ENCODE assay signal across 8 cellular contexts in the genomic region with DNA sequence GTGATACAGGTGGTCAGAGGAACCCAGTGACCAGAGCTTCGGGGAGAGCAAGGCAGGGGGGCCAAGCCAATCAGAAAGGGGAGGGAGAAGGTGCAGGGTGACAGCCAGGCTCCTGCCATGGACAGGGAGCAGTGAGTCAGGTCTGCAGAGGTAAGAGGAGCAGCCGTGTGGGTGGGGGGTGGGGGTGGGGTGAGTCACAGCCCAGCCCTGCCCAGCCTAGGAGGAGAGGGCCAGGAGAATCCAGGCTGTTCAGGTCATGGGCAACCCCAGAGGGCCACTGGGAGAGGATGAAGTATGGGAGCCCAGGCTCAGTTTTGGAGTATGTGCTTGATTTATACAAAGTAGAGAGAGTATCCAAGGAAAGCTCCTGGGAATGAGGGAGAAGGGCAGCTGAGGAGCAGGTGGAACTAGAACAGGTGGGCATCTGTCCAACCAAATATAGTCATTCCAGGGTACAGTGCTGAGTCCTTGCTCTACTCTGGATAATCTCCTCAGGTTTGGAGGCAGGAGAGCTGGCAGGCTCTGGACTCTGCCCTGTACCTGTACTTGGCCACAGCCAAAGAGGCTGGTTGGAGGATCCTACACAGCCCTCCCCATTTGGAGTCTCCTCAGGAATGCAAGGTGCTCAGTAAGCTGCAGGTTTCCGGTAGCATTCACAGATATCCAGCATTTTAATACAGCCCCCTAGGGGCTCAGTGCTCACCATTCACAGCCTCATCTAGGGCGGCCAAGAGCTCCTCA. TPM values are rescaled to one million over a fixed set of nuclear protein-coding genes. Genes with fewer than 3 reads are reported as not detected.
DNase-seq lines count a peak whose midpoint lies in the region; ATAC-seq lines count a peak whose summit lies in the region.

No MANE protein-coding gene starts in this region.

- intact Hi-C loops in activated naive CD4-positive, alpha-beta T cell treated with anti-CD3 and anti-CD28 coated beads for 36 hours (cut with micrococcal nuclease): loop anchor here (2.0 kb wide), 1 partner anchor 170 kb away; the partner anchor contains the start of gene CYSTM1

- H3K4me3 Mint-ChIP-seq in activated CD8-positive, alpha-beta memory T cell treated with anti-CD3 and anti-CD28 coated beads, Interleukin-2, amount 10 ng/mL, durations not matched to agents 7 days and 5 days: peak overlapping the region; percentile 80
- peak overlapping the region; percentile 75 for H3K4me3 Mint-ChIP-seq in activated naive CD4-positive, alpha-beta T cell treated with anti-CD3 and anti-CD28 coated beads for 36 hours
- peak overlapping the region; percentile 81 for H3K4me3 Mint-ChIP-seq in stimulated activated naive CD8-positive, alpha-beta T cell treated with anti-CD3 and anti-CD28 coated beads, Interleukin-15, Interleukin-2, amounts not matched to agents 100 ng/mL and 50 ng/mL, for 24 hours

- CTCF ChIA-PET in activated CD8-positive, alpha-beta memory T cell treated with anti-CD3 and anti-CD28 coated beads, Interleukin-2, amount 10 ng/mL, durations not matched to agents 7 days and 5 days (lab: Charles Lee): interaction anchor here (1.0 to 17.8 kb wide), 11 partner anchors 9 to 366 kb away, joined by 3 to 657 read pairs (median 13); partner anchors contain the start of genes PFDN1 and SLC4A9
- CTCF ChIA-PET in activated naive CD4-positive, alpha-beta T cell treated with anti-CD3 and anti-CD28 coated beads for 36 hours (lab: Charles Lee): interaction anchor here (0.6 to 17.3 kb wide), 7 partner anchors 8 to 103 kb away, joined by 3 to 634 read pairs (median 7); no protein-coding TSS in a partner anchor

- peaks cover 2% of the 10 kb centered on the region for H3K27me3 Mint-ChIP-seq in activated CD8-positive, alpha-beta memory T cell treated with anti-CD3 and anti-CD28 coated beads, Interleukin-2, amount 10 ng/mL, durations not matched to agents 7 days and 5 days
- no peaks in the 10 kb centered on the region for H3K27me3 Mint-ChIP-seq in activated naive CD4-positive, alpha-beta T cell treated with anti-CD3 and anti-CD28 coated beads for 36 hours (ENCODE audit: low read depth)
- peaks cover 5% of the 10 kb centered on the region for H3K27me3 Mint-ChIP-seq in stimulated activated naive CD8-positive, alpha-beta T cell treated with anti-CD3 and anti-CD28 coated beads, Interleukin-15, Interleukin-2, amounts not matched to agents 100 ng/mL and 50 ng/mL, for 24 hours

- H3K4me1 Mint-ChIP-seq in activated CD8-positive, alpha-beta memory T cell treated with anti-CD3 and anti-CD28 coated beads, Interleukin-2, amount 10 ng/mL, durations not matched to agents 7 days and 5 days: peaks cover 66% of the 10 kb centered on the region
- peaks cover 47% of the 10 kb centered on the region for H3K4me1 Mint-ChIP-seq in activated naive CD4-positive, alpha-beta T cell treated with anti-CD3 and anti-CD28 coated beads for 36 hours (ENCODE audit: low read depth)
- peaks cover 64% of the 10 kb centered on the region for H3K4me1 Mint-ChIP-seq in stimulated activated naive CD8-positive, alpha-beta T cell treated with anti-CD3 and anti-CD28 coated beads, Interleukin-15, Interleukin-2, amounts not matched to agents 100 ng/mL and 50 ng/mL, for 24 hours (ENCODE audit: low read depth)

- no peak for ATAC-seq in activated CD8-positive, alpha-beta memory T cell treated with anti-CD3 and anti-CD28 coated beads, Interleukin-2, amount 10 ng/mL, durations not matched to agents 7 days and 5 days
- ATAC-seq in GM19455 (IDR thresholded peaks at IDR 0.05; ENCODE audit: unreplicated experiment): no peak

- no peaks in the 10 kb centered on the region for H3K9me3 Mint-ChIP-seq in activated CD8-positive, alpha-beta memory T cell treated with anti-CD3 and anti-CD28 coated beads, Interleukin-2, amount 10 ng/mL, durations not matched to agents 7 days and 5 days (ENCODE audit: low read depth)
- no peaks in the 10 kb centered on the region for H3K9me3 Mint-ChIP-seq in activated naive CD4-positive, alpha-beta T cell treated with anti-CD3 and anti-CD28 coated beads for 36 hours
- H3K9me3 Mint-ChIP-seq in stimulated activated naive CD8-positive, alpha-beta T cell treated with anti-CD3 and anti-CD28 coated beads, Interleukin-15, Interleukin-2, amounts not matched to agents 100 ng/mL and 50 ng/mL, for 24 hours: no peaks in the 10 kb centered on the region

- peaks cover 41% of the 10 kb centered on the region for H3K36me3 Mint-ChIP-seq in activated CD8-positive, alpha-beta memory T cell treated with anti-CD3 and anti-CD28 coated beads, Interleukin-2, amount 10 ng/mL, durations not matched to agents 7 days and 5 days
- H3K36me3 Mint-ChIP-seq in activated naive CD4-positive, alpha-beta T cell treated with anti-CD3 and anti-CD28 coated beads for 36 hours (ENCODE audit: low read depth): peaks cover 26% of the 10 kb centered on the region
- peaks cover 12% of the 10 kb centered on the region for H3K36me3 Mint-ChIP-seq in stimulated activated naive CD8-positive, alpha-beta T cell treated with anti-CD3 and anti-CD28 coated beads, Interleukin-15, Interleukin-2, amounts not matched to agents 100 ng/mL and 50 ng/mL, for 24 hours (ENCODE audit: low read depth)

- H3K27ac Mint-ChIP-seq in activated CD8-positive, alpha-beta memory T cell treated with anti-CD3 and anti-CD28 coated beads, Interleukin-2, amount 10 ng/mL, durations not matched to agents 7 days and 5 days: peak overlapping the region; percentile 94
- no peak overlapping the region for H3K27ac Mint-ChIP-seq in activated naive CD4-positive, alpha-beta T cell treated with anti-CD3 and anti-CD28 coated beads for 36 hours
- H3K27ac Mint-ChIP-seq in stimulated activated naive CD8-positive, alpha-beta T cell treated with anti-CD3 and anti-CD28 coated beads, Interleukin-15, Interleukin-2, amounts not matched to agents 100 ng/mL and 50 ng/mL, for 24 hours: no peak overlapping the region

- DNase-seq in activated CD8-positive, alpha-beta memory T cell treated with anti-CD3 and anti-CD28 coated beads, Interleukin-2, amount 10 ng/mL, durations not matched to agents 7 days and 5 days: no peak
- DNase-seq in activated CD8-positive, alpha-beta memory T cell treated with anti-CD3 and anti-CD28 coated beads for 24 hours: no peak
- DNase-seq in activated naive CD4-positive, alpha-beta T cell treated with anti-CD3 and anti-CD28 coated beads for 36 hours: peak; percentile 29
- DNase-seq in islet precursor cell: peak; percentile 89
- DNase-seq in NCI-H1694 treated with DMSO at 0.1 percent for 48 hours (lab: John Stamatoyannopoulos, UW): no peak
- no peak for DNase-seq in NAMALWA (ENCODE audit: low spot score)

RNA-seq across cellular contexts. Expression of gene HBEGF, which starts 1.6 kb away (rescaled TPM):
- total RNA-seq in activated CD8-positive, alpha-beta memory T cell treated with anti-CD3 and anti-CD28 coated beads, Interleukin-2, amount 10 ng/mL, durations not matched to agents 7 days and 5 days: 10 to 100 TPM; 10.7 to 13.5 TPM
- total RNA-seq in activated naive CD4-positive, alpha-beta T cell treated with anti-CD3 and anti-CD28 coated beads for 36 hours: 1 to 10 TPM; 8.7 to 9.1 TPM

RNA-seq across cellular contexts. Expression of gene SLC4A9, which starts 15.1 kb away (rescaled TPM):
- total RNA-seq in activated CD8-positive, alpha-beta memory T cell treated with anti-CD3 and anti-CD28 coated beads, Interleukin-2, amount 10 ng/mL, durations not matched to agents 7 days and 5 days: under 1 TPM; 0.07 to 0.35 TPM
- under 1 TPM; 0.07 to 0.12 TPM for total RNA-seq in activated naive CD4-positive, alpha-beta T cell treated with anti-CD3 and anti-CD28 coated beads for 36 hours

RNA-seq across cellular contexts. Expression of gene PFDN1, which starts 42.0 kb away (rescaled TPM):
- 10 to 100 TPM; 48.9 to 57.5 TPM for total RNA-seq in activated CD8-positive, alpha-beta memory T cell treated with anti-CD3 and anti-CD28 coated beads, Interleukin-2, amount 10 ng/mL, durations not matched to agents 7 days and 5 days
- total RNA-seq in activated naive CD4-positive, alpha-beta T cell treated with anti-CD3 and anti-CD28 coated beads for 36 hours: 10 to 100 TPM; 50.6 to 57.1 TPM

RNA-seq across cellular contexts. Expression of gene ANKHD1, which starts 56.8 kb away (rescaled TPM):
- 100 to 1,000 TPM; 111 to 124 TPM for total RNA-seq in activated CD8-positive, alpha-beta memory T cell treated with anti-CD3 and anti-CD28 coated beads, Interleukin-2, amount 10 ng/mL, durations not matched to agents 7 days and 5 days
- 10 to 100 TPM; 83.2 to 87.0 TPM for total RNA-seq in activated naive CD4-positive, alpha-beta T cell treated with anti-CD3 and anti-CD28 coated beads for 36 hours

Comparison
In these comparisons a context has a peak if more than half of its experiments do, and no peak if none do; other contexts are left out.
1. DNase-seq: peak in activated naive CD4-positive, alpha-beta T cell treated with anti-CD3 and anti-CD28 coated beads for 36 hours (single experiment) and islet precursor cell (single experiment); none in activated CD8-positive, alpha-beta memory T cell treated with anti-CD3 and anti-CD28 coated beads, Interleukin-2, amount 10 ng/mL, durations not matched to agents 7 days and 5 days (single experiment), activated CD8-positive, alpha-beta memory T cell treated with anti-CD3 and anti-CD28 coated beads for 24 hours (single experiment), NCI-H1694 treated with DMSO at 0.1 percent for 48 hours (single experiment) and NAMALWA (single experiment).
2. Peak in every context shown above with its lines, with median percentiles within 50 percentile points of each other: H3K4me3 Mint-ChIP-seq.